8 cellular contexts compared by ENCODE assay signal in genomic region chr13:83589816-83590215, GRCh38.
"Had no signal": no experiment of that assay in that cellular context is flagged by ENCODE, and none has a peak within 500 bp of the region (broad histone marks: within the 10 kb centered on the region; RNA-seq: fewer than 3 reads in every experiment).

No MANE protein-coding gene starts in this region.

- H3K4me2 ChIP-seq: GM23338 had no signal

- H3K36me3 Mint-ChIP-seq: IgD-negative memory B cell had no signal

- H3K27ac ChIP-seq: HL-60 had no signal

- H3K4me1 ChIP-seq: HAP-1 had no signal

- H2AFZ ChIP-seq: GM23338 had no signal

- H3K9me3 Mint-ChIP-seq: GM23338, HFFc6 had no signal

- DNase-seq: H7, HFFc6, KG1 had no signal

- H3K4me3 ChIP-seq: GM23338, HAP-1 had no signal

- H3K36me3 ChIP-seq: HAP-1 had no signal

- H3K27me3 Mint-ChIP-seq: IgD-negative memory B cell had no signal

- ATAC-seq: GM23338, HCT116 had no signal

- H3K9me3 ChIP-seq: HAP-1 had no signal

- H3K4me3 Mint-ChIP-seq: GM23338, HFFc6, IgD-negative memory B cell had no signal

- H3K27ac Mint-ChIP-seq: GM23338, HFFc6, IgD-negative memory B cell had no signal

- H3K4me1 Mint-ChIP-seq: GM23338 had no signal
